ENCODE assay signal across 8 cellular contexts in the genomic region with DNA sequence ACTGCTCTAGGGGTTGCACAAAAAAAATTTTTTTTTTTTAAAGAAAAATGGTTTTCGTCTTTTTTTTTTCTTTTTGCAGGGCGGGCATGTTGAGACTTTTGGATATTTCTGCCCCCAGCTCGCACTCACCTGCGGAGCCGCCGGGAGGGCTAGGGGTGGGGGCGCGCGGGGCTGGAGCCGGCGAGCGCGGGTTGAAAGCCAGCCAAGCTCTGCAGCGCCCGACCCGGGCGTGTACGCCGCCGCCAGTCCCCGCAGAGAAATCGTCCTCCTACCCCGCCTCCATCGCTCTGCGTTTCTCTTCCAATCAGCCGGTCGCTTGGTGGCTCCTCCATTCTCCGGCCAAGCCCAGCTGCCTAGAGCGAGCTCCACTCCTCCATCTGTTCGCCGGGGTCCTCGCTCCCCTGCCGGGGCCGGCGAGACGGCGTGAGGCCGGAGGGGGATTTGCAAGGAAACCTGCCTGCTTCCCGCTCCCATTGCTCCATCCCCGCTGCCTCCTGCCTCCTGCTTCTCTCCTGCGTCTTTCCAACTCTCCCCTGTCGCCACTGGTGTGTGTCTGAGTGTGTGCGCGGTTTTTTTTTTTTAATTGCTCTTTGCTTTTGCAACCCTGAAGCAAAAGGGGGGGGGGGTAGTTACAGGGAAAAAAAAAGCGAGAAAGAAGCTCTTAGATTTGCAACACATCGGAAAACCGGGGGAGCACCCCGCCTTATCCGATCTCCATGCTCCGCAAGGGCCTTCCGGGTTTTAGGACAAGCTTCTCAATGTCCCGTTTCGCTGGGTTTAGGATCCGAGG. TPM values are rescaled to one million over a fixed set of nuclear protein-coding genes. Genes with fewer than 3 reads are reported as not detected.
DNase-seq lines count a peak whose midpoint lies in the region; ATAC-seq and TF ChIP-seq lines count a peak whose summit lies in the region.

No MANE protein-coding gene starts in this region.

- peak overlapping the region; percentile 98 for H3K4me2 ChIP-seq in Karpas-422 (ENCODE audit: low read depth, low read length, poor library complexity, severe bottlenecking)

- H3K36me3 Mint-ChIP-seq in activated T-helper 17 cell treated with anti-CD3 and anti-CD28 coated beads, Interleukin-2, amount 50 U/mL, for 72 hours (ENCODE audit: low read depth), result peaks cover 19% of the 10 kb centered on the region

- peak overlapping the region; percentile 88 for H3K27ac Mint-ChIP-seq in activated T-helper 17 cell treated with anti-CD3 and anti-CD28 coated beads, Interleukin-2, amount 50 U/mL, for 72 hours

- H3K9me3 ChIP-seq in Karpas-422 (ENCODE audit: low read length) (no peaks in the 10 kb centered on the region), muscle layer of duodenum (ENCODE audit: control insufficient read depth in 1 of 2, low read length in 2 of 2) (no peaks in the 10 kb centered on the region)

- H3K27ac ChIP-seq in Karpas-422 (ENCODE audit: low read length), result no peak overlapping the region
- H3K27ac ChIP-seq in muscle layer of duodenum (ENCODE audit: low read length), result peak overlapping the region; percentile 79

- H3K4me1 ChIP-seq in Karpas-422 (ENCODE audit: low read length) (peaks cover 30% of the 10 kb centered on the region), muscle layer of duodenum (ENCODE audit: control insufficient read depth in 1 of 2, insufficient read depth in 2 of 2, low read length in 2 of 2) (peaks cover 24 to 39% of the 10 kb centered on the region in 2 donors)

- no peaks in the 10 kb centered on the region for H3K9me2 ChIP-seq in Karpas-422 (replicated peaks; ENCODE audit: insufficient read depth, low read length)

- peaks cover 1% of the 10 kb centered on the region for H3K4me1 Mint-ChIP-seq in activated T-helper 17 cell treated with anti-CD3 and anti-CD28 coated beads, Interleukin-2, amount 50 U/mL, for 72 hours

- H3K79me2 ChIP-seq in Karpas-422 (ENCODE audit: low read length), result peaks cover 26% of the 10 kb centered on the region

- H3K9me3 Mint-ChIP-seq in activated T-helper 17 cell treated with anti-CD3 and anti-CD28 coated beads, Interleukin-2, amount 50 U/mL, for 72 hours, result no peaks in the 10 kb centered on the region

- H3K4me3 ChIP-seq in Karpas-422 (ENCODE audit: low read length) (peak overlapping the region; percentile 90), muscle layer of duodenum (ENCODE audit: low read depth in 1 of 2, low read length in 2 of 2) (peak overlapping the region; percentile 77 to 79)

- H3K36me3 ChIP-seq in Karpas-422 (ENCODE audit: insufficient read depth, low read length) (peaks cover 12% of the 10 kb centered on the region), muscle layer of duodenum (ENCODE audit: control insufficient read depth in 1 of 2, insufficient read depth in 2 of 2, low read length in 2 of 2) (peaks cover 6 to 8% of the 10 kb centered on the region in 2 donors)

- peak overlapping the region; percentile 54; the same call in 1 of the 2 replicates for H2AFZ ChIP-seq in Karpas-422 (ENCODE audit: low read length)

- H3K4me3 Mint-ChIP-seq in activated T-helper 17 cell treated with anti-CD3 and anti-CD28 coated beads, Interleukin-2, amount 50 U/mL, for 72 hours, result peak overlapping the region; percentile 94

- H3K9ac ChIP-seq in Karpas-422 (ENCODE audit: low read length), result peak overlapping the region; percentile 95

- ATAC-seq in activated T-helper 17 cell treated with anti-CD3 and anti-CD28 coated beads, Interleukin-2, amount 50 U/mL, for 72 hours (replicated peaks), result peak; percentile 29
- ATAC-seq in HG03565 (IDR thresholded peaks at IDR 0.05; ENCODE audit: unreplicated experiment), result no peak

- no peaks in the 10 kb centered on the region for H3K27me3 Mint-ChIP-seq in activated T-helper 17 cell treated with anti-CD3 and anti-CD28 coated beads, Interleukin-2, amount 50 U/mL, for 72 hours

- H3K27me3 ChIP-seq in Karpas-422 (ENCODE audit: low read length) (no peaks in the 10 kb centered on the region), muscle layer of duodenum (ENCODE audit: low read depth, low read length) (no peaks in the 10 kb centered on the region)

- DNase-seq in DMS114 treated with DMSO at 0.1 percent for 48 hours (lab: John Stamatoyannopoulos, UW; ENCODE audit: unreplicated experiment) (peak; percentile 60), Karpas-422 (peak; percentile 87), fibroblast of gingiva (ENCODE audit: low read depth) (peak; percentile 80), superior temporal gyrus (ENCODE audit: extremely low spot score) (peak; percentile 81)

- peaks cover 8% of the 10 kb centered on the region; the same call in 1 of the 2 replicates for H4K20me1 ChIP-seq in Karpas-422 (ENCODE audit: insufficient read depth, low read depth, low read length)

TF ChIP-seq in PFSK-1, 5 proteins besides CTCF, POLR2A, EP300 and RAD21:
- TF ChIP-seq FOXP2 (optimal IDR thresholded peaks at IDR 0.05; ENCODE audit: borderline replicate concordance, extremely low read depth, extremely low read length, insufficient read depth), result peak; percentile 37
- TF ChIP-seq, protein P1, sequence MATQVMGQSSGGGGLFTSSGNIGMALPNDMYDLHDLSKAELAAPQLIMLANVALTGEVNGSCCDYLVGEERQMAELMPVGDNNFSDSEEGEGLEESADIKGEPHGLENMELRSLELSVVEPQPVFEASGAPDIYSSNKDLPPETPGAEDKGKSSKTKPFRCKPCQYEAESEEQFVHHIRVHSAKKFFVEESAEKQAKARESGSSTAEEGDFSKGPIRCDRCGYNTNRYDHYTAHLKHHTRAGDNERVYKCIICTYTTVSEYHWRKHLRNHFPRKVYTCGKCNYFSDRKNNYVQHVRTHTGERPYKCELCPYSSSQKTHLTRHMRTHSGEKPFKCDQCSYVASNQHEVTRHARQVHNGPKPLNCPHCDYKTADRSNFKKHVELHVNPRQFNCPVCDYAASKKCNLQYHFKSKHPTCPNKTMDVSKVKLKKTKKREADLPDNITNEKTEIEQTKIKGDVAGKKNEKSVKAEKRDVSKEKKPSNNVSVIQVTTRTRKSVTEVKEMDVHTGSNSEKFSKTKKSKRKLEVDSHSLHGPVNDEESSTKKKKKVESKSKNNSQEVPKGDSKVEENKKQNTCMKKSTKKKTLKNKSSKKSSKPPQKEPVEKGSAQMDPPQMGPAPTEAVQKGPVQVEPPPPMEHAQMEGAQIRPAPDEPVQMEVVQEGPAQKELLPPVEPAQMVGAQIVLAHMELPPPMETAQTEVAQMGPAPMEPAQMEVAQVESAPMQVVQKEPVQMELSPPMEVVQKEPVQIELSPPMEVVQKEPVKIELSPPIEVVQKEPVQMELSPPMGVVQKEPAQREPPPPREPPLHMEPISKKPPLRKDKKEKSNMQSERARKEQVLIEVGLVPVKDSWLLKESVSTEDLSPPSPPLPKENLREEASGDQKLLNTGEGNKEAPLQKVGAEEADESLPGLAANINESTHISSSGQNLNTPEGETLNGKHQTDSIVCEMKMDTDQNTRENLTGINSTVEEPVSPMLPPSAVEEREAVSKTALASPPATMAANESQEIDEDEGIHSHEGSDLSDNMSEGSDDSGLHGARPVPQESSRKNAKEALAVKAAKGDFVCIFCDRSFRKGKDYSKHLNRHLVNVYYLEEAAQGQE (IDR thresholded peaks at IDR 0.05; ENCODE audit: insufficient read depth in 1 of 2, low read depth in 2 of 2, low read length in 2 of 2), result 0 out of 4 replicates have a peak, but pooled peaks of 1 of the 2 experiments have one; percentile 22
- no peak; the same call in 1 of the 2 replicates for TF ChIP-seq POLR2AphosphoS5 (IDR thresholded peaks at IDR 0.05; ENCODE audit: low read depth, low read length)
- peak; percentile 56; the same call in 1 of the 2 replicates for TF ChIP-seq TAF1 (IDR thresholded peaks at IDR 0.05; ENCODE audit: borderline replicate concordance, insufficient read depth, low read length)
- TF ChIP-seq SIN3A (IDR thresholded peaks at IDR 0.05; ENCODE audit: borderline replicate concordance, insufficient read depth, low read length), result peak; percentile 72; the same call in 1 of the 2 replicates

RNA-seq across cellular contexts. Expression of a gene that starts 1.8 kb away (rescaled TPM):
- total RNA-seq in Karpas-422 (2014; rRNA removed; shearing (Covaris generic); ENCODE audit: low replicate concordance), result 57.8 and 150 TPM in 2 replicates
- polyA plus RNA-seq in PFSK-1 (2012; ENCODE audit: insufficient read length, low read depth), result 69.6 TPM
- 100 to 1,000 TPM in 1 of 2 donors, 10 to 100 TPM in 1; 94.2 to 135 TPM for total RNA-seq in activated T-helper 17 cell treated with anti-CD3 and anti-CD28 coated beads, Interleukin-2, amount 50 U/mL, for 72 hours

RNA-seq across cellular contexts. Expression of a gene that starts 21.6 kb away (rescaled TPM):
- total RNA-seq in Karpas-422 (2014; rRNA removed; shearing (Covaris generic); ENCODE audit: low replicate concordance), result 29.0 and 54.7 TPM in 2 replicates
- 107 TPM for polyA plus RNA-seq in PFSK-1 (2012; ENCODE audit: insufficient read length, low read depth)
- 10 to 100 TPM; 65.5 to 89.1 TPM for total RNA-seq in activated T-helper 17 cell treated with anti-CD3 and anti-CD28 coated beads, Interleukin-2, amount 50 U/mL, for 72 hours

RNA-seq across cellular contexts. Expression of a gene that starts 34.5 kb away (rescaled TPM):
- total RNA-seq in Karpas-422 (2014; rRNA removed; shearing (Covaris generic); ENCODE audit: low replicate concordance), result 29.3 and 36.5 TPM in 2 replicates
- polyA plus RNA-seq in PFSK-1 (2012; ENCODE audit: insufficient read length, low read depth), result 38.9 TPM
- 10 to 100 TPM; 26.6 to 39.6 TPM for total RNA-seq in activated T-helper 17 cell treated with anti-CD3 and anti-CD28 coated beads, Interleukin-2, amount 50 U/mL, for 72 hours

RNA-seq across cellular contexts. Expression of a gene that starts 46.7 kb away (rescaled TPM):
- 0.14 and 0.19 TPM in 2 replicates for total RNA-seq in Karpas-422 (2014; rRNA removed; shearing (Covaris generic); ENCODE audit: low replicate concordance)
- not detected for polyA plus RNA-seq in PFSK-1 (2012; ENCODE audit: insufficient read length, low read depth)
- not detected for total RNA-seq in activated T-helper 17 cell treated with anti-CD3 and anti-CD28 coated beads, Interleukin-2, amount 50 U/mL, for 72 hours

RNA-seq across cellular contexts. Expression of a gene that starts 50.8 kb away (rescaled TPM):
- not detected in 2 replicates for total RNA-seq in Karpas-422 (2014; rRNA removed; shearing (Covaris generic); ENCODE audit: low replicate concordance)
- 1.6 TPM for polyA plus RNA-seq in PFSK-1 (2012; ENCODE audit: insufficient read length, low read depth)
- total RNA-seq in activated T-helper 17 cell treated with anti-CD3 and anti-CD28 coated beads, Interleukin-2, amount 50 U/mL, for 72 hours, result under 1 TPM; 0.22 to 0.58 TPM
